In genomic region chr17:4604111-4604644, GRCh38 we compare ENCODE assay signal across 10 cellular contexts. TPM values are rescaled to one million over a fixed set of nuclear protein-coding genes. Genes with fewer than 3 reads are reported as not detected.
DNase-seq lines count a peak whose midpoint lies in the region; ATAC-seq and TF ChIP-seq lines count a peak whose summit lies in the region.
"Had no signal": no experiment of that assay in that cellular context is flagged by ENCODE, and none has a peak within 500 bp of the region (broad histone marks: within the 10 kb centered on the region; RNA-seq: fewer than 3 reads in every experiment).

No MANE protein-coding gene starts in this region.

- dilution Hi-C loops in mammary epithelial cell (cut with HindIII; ENCODE audit: low sequenced_read_pairs) = no loop called here

- WGBS in mammary epithelial cell (ENCODE audit: low coverage, missing lambda C conversion rate) = 59% methylated on average over 16 of the region's 18 CpGs

- intact Hi-C loops in MCF 10A (cut with micrococcal nuclease) (no loop called here), mammary epithelial cell (cut with micrococcal nuclease) (no loop called here), left ventricle myocardium superior (cut with micrococcal nuclease) (no loop called here), uterus (cut with DNase I; ENCODE audit: low total_unique reads) (no loop called here)

- H3K9me3 ChIP-seq in mammary epithelial cell (replicated peaks; ENCODE audit: insufficient read depth, low read length) = no peaks in the 10 kb centered on the region
- no peaks in the 10 kb centered on the region for H3K9me3 ChIP-seq in uterus

- no peak overlapping the region for H2AFZ ChIP-seq in mammary epithelial cell (ENCODE audit: low read depth, low read length)

- DNase-seq in MCF 10A (ENCODE audit: unreplicated experiment) = peak; percentile 8
- DNase-seq in mammary epithelial cell = no peak
- no peak for DNase-seq in WTC11 (ENCODE audit: low spot score)
- DNase-seq in left ventricle myocardium superior = peak; percentile 93
- DNase-seq in uterus = peak; percentile 49 to 60
- no peak for DNase-seq in NOMO-1 (lab: John Stamatoyannopoulos, UW; ENCODE audit: unreplicated experiment in 2 of 2)
- DNase-seq in DMS53 (lab: John Stamatoyannopoulos, UW) = no peak
- DNase-seq: AML-193 had no signal

- peaks cover 8% of the 10 kb centered on the region for H3K27me3 ChIP-seq in mammary epithelial cell (ENCODE audit: insufficient read depth, low read length)
- H3K27me3 ChIP-seq in uterus = no peaks in the 10 kb centered on the region

- H3K9me3 Mint-ChIP-seq in MCF 10A (ENCODE audit: unreplicated experiment) = no peaks in the 10 kb centered on the region
- H3K9me3 Mint-ChIP-seq in WTC11 = no peaks in the 10 kb centered on the region

- H3K27ac ChIP-seq in mammary epithelial cell (ENCODE audit: insufficient read depth, low read depth, low read length) (no peak overlapping the region), uterus (peak overlapping the region in 1 of 2 donors; percentile 30)

- H3K4me2 ChIP-seq in mammary epithelial cell (ENCODE audit: insufficient read depth, low read depth, low read length) = no peak overlapping the region

- no peak overlapping the region for H3K4me3 ChIP-seq in mammary epithelial cell (replicated peaks in 1 of 3; ENCODE audit: insufficient read depth in 1 of 3, low read depth in 2 of 3, low read length in 3 of 3)
- no peak overlapping the region for H3K4me3 ChIP-seq in uterus
- H3K4me3 ChIP-seq: dorsolateral prefrontal cortex had no signal

- BruUV-seq in MCF 10A (replicated peaks; lab: Mats Ljungman, UMichigan) = no TSS peak
- BruUV-seq in mammary epithelial cell (replicated peaks; lab: Mats Ljungman, UMichigan) = no TSS peak

- CTCF ChIA-PET in MCF 10A (lab: Yijun Ruan, JAX) (interaction anchor here (0.9 kb wide), 1 partner anchor 285 kb away, joined by 4 read pairs; no protein-coding TSS in a partner anchor), mammary epithelial cell (lab: Charles Lee; ENCODE audit: low non-redundant PET) (interaction anchor here (0.6 kb wide), 1 partner anchor 1726 kb away, joined by 3 read pairs; no protein-coding TSS in a partner anchor), WTC11 (lab: Charles Lee) (interaction anchor here (1.1 kb wide), 1 partner anchor 38 kb away, joined by 5 read pairs; no protein-coding TSS in a partner anchor)

- H3K27me3 Mint-ChIP-seq in MCF 10A (ENCODE audit: insufficient read depth, unreplicated experiment) (peaks cover 39% of the 10 kb centered on the region), WTC11 (ENCODE audit: low read depth) (no peaks in the 10 kb centered on the region)

- H3K36me3 ChIP-seq in mammary epithelial cell (ENCODE audit: insufficient read depth, low read length) = no peaks in the 10 kb centered on the region
- H3K36me3 ChIP-seq in uterus = no peaks in the 10 kb centered on the region

- no peak for TF ChIP-seq POLR2A in uterus (IDR thresholded peaks at IDR 0.05)

- no peaks in the 10 kb centered on the region for H3K36me3 Mint-ChIP-seq in MCF 10A (ENCODE audit: insufficient read depth, unreplicated experiment)
- H3K36me3 Mint-ChIP-seq in WTC11 = no peaks in the 10 kb centered on the region

- ATAC-seq in WTC11 = no peak
- ATAC-seq in left ventricle myocardium superior = peak; percentile 41
- no peak for ATAC-seq in GM21576 (IDR thresholded peaks at IDR 0.05; ENCODE audit: unreplicated experiment)

- peaks cover 4% of the 10 kb centered on the region for H3K4me1 ChIP-seq in mammary epithelial cell (ENCODE audit: insufficient read depth, low read length)
- H3K4me1 ChIP-seq in uterus = peaks cover 0 to 20% of the 10 kb centered on the region in 2 donors

- H3K4me1 Mint-ChIP-seq in MCF 10A (ENCODE audit: insufficient read depth, unreplicated experiment) = no peaks in the 10 kb centered on the region
- peaks cover 30% of the 10 kb centered on the region for H3K4me1 Mint-ChIP-seq in WTC11

- in situ Hi-C loops in mammary epithelial cell (cut with MboI; ENCODE audit: low sequenced_read_pairs in 2 of 2) = no loop called here

- no peaks in the 10 kb centered on the region for H4K20me1 ChIP-seq in mammary epithelial cell (ENCODE audit: insufficient read depth, low read length)

- POLR2A ChIA-PET in MCF 10A (lab: Yijun Ruan, JAX) = no interaction called here
- POLR2A ChIA-PET in WTC11 (lab: Charles Lee) = no interaction called here

- TF ChIP-seq CTCF in MCF 10A (IDR thresholded peaks at IDR 0.05; ENCODE audit: unreplicated experiment) = no peak
- TF ChIP-seq CTCF in mammary epithelial cell (conservative IDR thresholded peaks at IDR 0.05 in 1 of 2, IDR thresholded peaks at IDR 0.05 in 1 of 2; ENCODE audit: extremely low read depth in 1 of 2, insufficient read depth in 1 of 2, low read depth in 1 of 2, low read length in 2 of 2) = no peak
- TF ChIP-seq CTCF in WTC11 (IDR thresholded peaks at IDR 0.05) = no peak
- TF ChIP-seq CTCF in uterus (IDR thresholded peaks at IDR 0.05) = no peak

- H3K4me3 Mint-ChIP-seq in MCF 10A (ENCODE audit: unreplicated experiment) (no peak overlapping the region), WTC11 (no peak overlapping the region)

- no peak overlapping the region for H3K27ac Mint-ChIP-seq in MCF 10A (ENCODE audit: low read depth, unreplicated experiment)
- H3K27ac Mint-ChIP-seq in WTC11 = peak overlapping the region; percentile 62

- no peaks in the 10 kb centered on the region for H3K79me2 ChIP-seq in mammary epithelial cell (ENCODE audit: insufficient read depth, low read length)

- H3K9ac ChIP-seq in mammary epithelial cell (ENCODE audit: insufficient read depth, low read length) = no peak overlapping the region

TF ChIP-seq in WTC11, 78 proteins besides CTCF, POLR2A, EP300 and RAD21:
- TF ChIP-seq GRHL2 (CRISPR knock-in tag; IDR thresholded peaks at IDR 0.05; ENCODE audit: insufficient replicate concordance, severe bottlenecking) = no peak
- no peak for TF ChIP-seq NFYB (CRISPR knock-in tag; conservative IDR thresholded peaks at IDR 0.05; ENCODE audit: low read depth)
- no peak for TF ChIP-seq ZNF263 (CRISPR knock-in tag; IDR thresholded peaks at IDR 0.05; ENCODE audit: low read depth)
- no peak for TF ChIP-seq GABPB1 (CRISPR knock-in tag; IDR thresholded peaks at IDR 0.05)
- no peak for TF ChIP-seq SOX15 (CRISPR knock-in tag; IDR thresholded peaks at IDR 0.05)
- TF ChIP-seq SMAD4 (CRISPR knock-in tag; IDR thresholded peaks at IDR 0.05) = no peak
- no peak for TF ChIP-seq FOXP1 (CRISPR knock-in tag; IDR thresholded peaks at IDR 0.05; ENCODE audit: borderline replicate concordance)
- TF ChIP-seq STAT6 (CRISPR knock-in tag; conservative IDR thresholded peaks at IDR 0.05; ENCODE audit: low read depth) = no peak
- TF ChIP-seq ZBTB43 (CRISPR knock-in tag; IDR thresholded peaks at IDR 0.05) = no peak
- TF ChIP-seq FOXK1 (CRISPR knock-in tag; IDR thresholded peaks at IDR 0.05) = no peak
- no peak for TF ChIP-seq NR3C1 (CRISPR knock-in tag; conservative IDR thresholded peaks at IDR 0.05; ENCODE audit: low read depth)

RNA-seq across cellular contexts. Expression of gene SMTNL2, which starts 19.8 kb away (rescaled TPM):
- total RNA-seq in MCF 10A (2022) (not detected in 2 replicates), mammary epithelial cell (not detected), WTC11 (2021) (2.7 to 3.8 TPM (median 3.8 TPM) in 3 replicates), left ventricle myocardium superior (47.4 TPM), uterus (10 to 100 TPM in 1 of 4 donors, 1 to 10 TPM in 2, not detected in 1; 5.7 to 12.0 (median 6.8) TPM)
- polyA plus RNA-seq in mammary epithelial cell = not detected
- not detected for polyA minus RNA-seq in mammary epithelial cell

RNA-seq across cellular contexts. Expression of gene ALOX15, which starts 37.3 kb away (rescaled TPM):
- total RNA-seq in MCF 10A (2022) = not detected in 2 replicates
- not detected for total RNA-seq in mammary epithelial cell
- not detected for polyA plus RNA-seq in mammary epithelial cell
- not detected for polyA minus RNA-seq in mammary epithelial cell
- total RNA-seq in WTC11 (2021) = 0.32 to 0.82 TPM (median 0.50 TPM) in 3 replicates
- total RNA-seq in left ventricle myocardium superior = 4.5 TPM
- 1 to 10 TPM in 1 of 4 donors, under 1 TPM in 1, not detected in 2; 0.24 to 2.9 TPM for total RNA-seq in uterus

RNA-seq across cellular contexts. Expression of gene GGT6, which starts 43.8 kb away (rescaled TPM):
- total RNA-seq in MCF 10A (2022) (not detected in 2 replicates), mammary epithelial cell (10 to 100 TPM in 1 of 2 donors, 1 to 10 TPM in 1; 3.1 to 13.8 TPM), WTC11 (2021) (0.07 to 0.37 TPM (median 0.18 TPM) in 3 replicates), left ventricle myocardium superior (0.22 TPM), uterus (1 to 10 TPM in 1 of 4 donors, under 1 TPM in 2, not detected in 1; 0.21 to 4.4 (median 0.29) TPM)
- 2.0 TPM for polyA plus RNA-seq in mammary epithelial cell
- polyA minus RNA-seq in mammary epithelial cell = 2.3 TPM

RNA-seq across cellular contexts. Expression of gene MYBBP1A, which starts 49.0 kb away (rescaled TPM):
- 78.3 and 123 TPM in 2 replicates for total RNA-seq in MCF 10A (2022)
- total RNA-seq in mammary epithelial cell = 100 to 1,000 TPM in 1 of 2 donors, 10 to 100 TPM in 1; 63.2 to 105 TPM
- 44.6 TPM for polyA plus RNA-seq in mammary epithelial cell
- polyA minus RNA-seq in mammary epithelial cell = 80.4 TPM
- total RNA-seq in WTC11 (2021) = 108 to 163 TPM (median 118 TPM) in 3 replicates
- total RNA-seq in left ventricle myocardium superior = 18.5 TPM
- 10 to 100 TPM; 10.9 to 64.7 (median 25.2) TPM for total RNA-seq in uterus

Comparison
In these comparisons a context has a peak if more than half of its experiments do, and no peak if none do; other contexts are left out.
1. DNase-seq: peak in MCF 10A (single experiment), left ventricle myocardium superior (single experiment) and uterus (2 of 2); none in mammary epithelial cell (single experiment), WTC11 (single experiment), NOMO-1 (0 of 2) and DMS53 (single experiment).